In genomic region chr1:9294910-9295636, GRCh38 we compare ENCODE assay signal across 8 cellular contexts. TPM values are rescaled to one million over a fixed set of nuclear protein-coding genes. Genes with fewer than 3 reads are reported as not detected.
DNase-seq lines count a peak whose midpoint lies in the region; ATAC-seq and TF ChIP-seq lines count a peak whose summit lies in the region.

No MANE protein-coding gene starts in this region.

- no peak overlapping the region for H3K4me3 ChIP-seq in cardiac muscle cell

- DNase-seq in Right ventricle myocardium inferior (ENCODE audit: missing footprints) (no peak), cardiac septum (ENCODE audit: low spot score) (no peak), cardiac muscle cell (ENCODE audit: low read depth in 1 of 2, low spot score in 1 of 2) (peak in 1 of 2 donors; percentile 69), SKM-1 treated with dmso at 0.1 percent for 144 hours (lab: John Stamatoyannopoulos, UW; ENCODE audit: unreplicated experiment) (no peak)
- DNase-seq in T-helper 2 cell treated with Interferon-gamma antibody and Interleukin-4, amounts not matched to agents 5 μg/mL and 100 μg/mL, for 36 hours (ENCODE audit: low spot score): peak; percentile 50
- no peak for DNase-seq in stimulated activated naive CD8-positive, alpha-beta T cell treated with anti-CD3 and anti-CD28 coated beads, Interleukin-15, amount 100 ng/mL, for 72 hours
- DNase-seq in effector memory CD8-positive, alpha-beta T cell: no peak

- no peaks in the 10 kb centered on the region for H3K4me1 ChIP-seq in cardiac muscle cell (ENCODE audit: low read depth)

- no peaks in the 10 kb centered on the region for H3K9me3 Mint-ChIP-seq in T-helper 2 cell treated with Interferon-gamma antibody and Interleukin-4, amounts not matched to agents 5 μg/mL and 100 μg/mL, for 36 hours
- no peaks in the 10 kb centered on the region for H3K9me3 Mint-ChIP-seq in stimulated activated naive CD8-positive, alpha-beta T cell treated with anti-CD3 and anti-CD28 coated beads, Interleukin-15, amount 100 ng/mL, for 72 hours
- no peaks in the 10 kb centered on the region for H3K9me3 Mint-ChIP-seq in effector memory CD8-positive, alpha-beta T cell

- TF ChIP-seq CTCF in cardiac muscle cell (IDR thresholded peaks at IDR 0.05; ENCODE audit: low read depth, low read length): peak; percentile 27

- no peaks in the 10 kb centered on the region for H3K36me3 ChIP-seq in cardiac muscle cell

- H3K27me3 Mint-ChIP-seq in T-helper 2 cell treated with Interferon-gamma antibody and Interleukin-4, amounts not matched to agents 5 μg/mL and 100 μg/mL, for 36 hours (ENCODE audit: low read depth): no peaks in the 10 kb centered on the region
- peaks cover 28% of the 10 kb centered on the region for H3K27me3 Mint-ChIP-seq in stimulated activated naive CD8-positive, alpha-beta T cell treated with anti-CD3 and anti-CD28 coated beads, Interleukin-15, amount 100 ng/mL, for 72 hours
- H3K27me3 Mint-ChIP-seq in effector memory CD8-positive, alpha-beta T cell: peaks cover 6 to 25% of the 10 kb centered on the region in 2 donors

- no peaks in the 10 kb centered on the region for H3K36me3 Mint-ChIP-seq in T-helper 2 cell treated with Interferon-gamma antibody and Interleukin-4, amounts not matched to agents 5 μg/mL and 100 μg/mL, for 36 hours (ENCODE audit: low read depth)
- H3K36me3 Mint-ChIP-seq in effector memory CD8-positive, alpha-beta T cell (ENCODE audit: insufficient read depth): no peaks in the 10 kb centered on the region

- no peaks in the 10 kb centered on the region for H3K9me3 ChIP-seq in cardiac muscle cell (ENCODE audit: low read depth)

- no peaks in the 10 kb centered on the region for H3K27me3 ChIP-seq in cardiac muscle cell

- ATAC-seq in Right ventricle myocardium inferior: peak; percentile 45
- peak; percentile 51 for ATAC-seq in stimulated activated naive CD8-positive, alpha-beta T cell treated with anti-CD3 and anti-CD28 coated beads, Interleukin-15, amount 100 ng/mL, for 72 hours
- ATAC-seq in effector memory CD8-positive, alpha-beta T cell (replicated peaks): no peak
- no peak for ATAC-seq in HG03280 (IDR thresholded peaks at IDR 0.05; ENCODE audit: unreplicated experiment)

- H3K4me1 Mint-ChIP-seq in T-helper 2 cell treated with Interferon-gamma antibody and Interleukin-4, amounts not matched to agents 5 μg/mL and 100 μg/mL, for 36 hours (ENCODE audit: low read depth): peaks cover 13% of the 10 kb centered on the region
- H3K4me1 Mint-ChIP-seq in stimulated activated naive CD8-positive, alpha-beta T cell treated with anti-CD3 and anti-CD28 coated beads, Interleukin-15, amount 100 ng/mL, for 72 hours: no peaks in the 10 kb centered on the region
- no peaks in the 10 kb centered on the region for H3K4me1 Mint-ChIP-seq in effector memory CD8-positive, alpha-beta T cell (ENCODE audit: low read depth in 2 of 2)

- H3K4me3 Mint-ChIP-seq in T-helper 2 cell treated with Interferon-gamma antibody and Interleukin-4, amounts not matched to agents 5 μg/mL and 100 μg/mL, for 36 hours: no peak overlapping the region
- no peak overlapping the region for H3K4me3 Mint-ChIP-seq in stimulated activated naive CD8-positive, alpha-beta T cell treated with anti-CD3 and anti-CD28 coated beads, Interleukin-15, amount 100 ng/mL, for 72 hours
- H3K4me3 Mint-ChIP-seq in effector memory CD8-positive, alpha-beta T cell: no peak overlapping the region

- H3K27ac Mint-ChIP-seq in T-helper 2 cell treated with Interferon-gamma antibody and Interleukin-4, amounts not matched to agents 5 μg/mL and 100 μg/mL, for 36 hours: peak overlapping the region; percentile 59
- no peak overlapping the region for H3K27ac Mint-ChIP-seq in stimulated activated naive CD8-positive, alpha-beta T cell treated with anti-CD3 and anti-CD28 coated beads, Interleukin-15, amount 100 ng/mL, for 72 hours
- no peak overlapping the region for H3K27ac Mint-ChIP-seq in effector memory CD8-positive, alpha-beta T cell

- no peak overlapping the region for H3K27ac ChIP-seq in cardiac muscle cell

- intact Hi-C loops in Right ventricle myocardium inferior (cut with DNase I) (no loop called here), cardiac septum (cut with DNase I) (loop anchor here (5.0 kb wide), 1 partner anchor 142 kb away; no protein-coding TSS in a partner anchor)

RNA-seq across cellular contexts. Expression of gene SPSB1, which starts 2.4 kb away (rescaled TPM):
- total RNA-seq in Right ventricle myocardium inferior (16.5 TPM), cardiac septum (12.9 TPM), cardiac muscle cell (2.7 and 5.4 TPM in 2 replicates)
- 3.2 and 4.6 TPM in 2 replicates for polyA plus RNA-seq in cardiac muscle cell

Comparison
In these comparisons a context has a peak if more than half of its experiments do, and no peak if none do; other contexts are left out.
1. ATAC-seq: peak in Right ventricle myocardium inferior (single experiment) and stimulated activated naive CD8-positive, alpha-beta T cell treated with anti-CD3 and anti-CD28 coated beads, Interleukin-15, amount 100 ng/mL, for 72 hours (single experiment); none in effector memory CD8-positive, alpha-beta T cell (single experiment) and HG03280 (single experiment).